Comparison of ENCODE assay signal across 13 cellular contexts in the genomic region with DNA sequence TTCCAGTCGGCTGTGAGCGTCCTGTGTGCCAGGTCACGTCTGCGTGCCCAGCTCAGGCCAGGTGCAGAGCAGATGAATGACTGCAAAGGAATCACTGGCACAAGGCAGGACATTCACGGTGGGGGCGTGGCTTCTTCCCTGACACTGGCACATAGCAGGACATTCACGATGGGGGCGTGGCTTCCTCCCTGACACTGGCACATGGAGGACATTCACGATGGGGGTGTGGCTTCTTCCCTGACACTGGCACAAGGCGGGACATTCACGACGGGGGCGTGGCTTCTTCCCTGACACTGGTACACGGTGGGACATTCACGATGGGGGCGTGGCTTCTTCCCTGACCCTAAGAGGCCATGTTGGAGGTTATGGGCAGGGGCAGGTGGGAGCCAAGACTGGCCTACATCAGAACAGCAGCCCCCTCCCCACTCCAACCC.
A peak's percentile ranks its signal among the peaks of the same experiment; 100 is the strongest.
DNase-seq lines count a peak whose midpoint lies in the region; ATAC-seq and TF ChIP-seq lines count a peak whose summit lies in the region.
"Had no signal": no experiment of that assay in that cellular context is flagged by ENCODE, and none has a peak within 500 bp of the region (broad histone marks: within the 10 kb centered on the region; RNA-seq: fewer than 3 reads in every experiment).

No MANE protein-coding gene starts in this region.

- peaks cover 2% of the 10 kb centered on the region for H3K27me3 ChIP-seq in transverse colon

- TF ChIP-seq POLR2A in transverse colon (IDR thresholded peaks at IDR 0.05): no peak

- TF ChIP-seq EP300 in transverse colon (IDR thresholded peaks at IDR 0.05; ENCODE audit: low read depth): no peak

- ATAC-seq in GM19351 (IDR thresholded peaks at IDR 0.05; ENCODE audit: unreplicated experiment) (no peak), HG03571 (IDR thresholded peaks at IDR 0.05; ENCODE audit: unreplicated experiment) (no peak)
- ATAC-seq: heart right ventricle had no signal

- 30% methylated on average over 16 of the region's 16 CpGs; no CpG with 5 or more reads in 1 of the 2 donors for WGBS in transverse colon (ENCODE audit: low coverage in 1 of 2), 2 donors

- TF ChIP-seq CTCF in epithelial cell of esophagus (IDR thresholded peaks at IDR 0.05; ENCODE audit: insufficient read depth, low read depth, low read length, missing control alignments) (no peak), transverse colon (IDR thresholded peaks at IDR 0.05) (no peak)

- H3K4me3 ChIP-seq in epithelial cell of esophagus (ENCODE audit: low read length) (no peak overlapping the region), transverse colon (no peak overlapping the region)
- H3K4me3 ChIP-seq: heart right ventricle, skin epidermis had no signal

- no peaks in the 10 kb centered on the region for H3K36me3 ChIP-seq in transverse colon
- H3K36me3 ChIP-seq: heart right ventricle had no signal

- in situ Hi-C loops in transverse colon (cut with MboI; ENCODE audit: low pct_ligation_motif_present in 1 of 4, low pct_unique_long_range_greater_than_20kb in 1 of 4, low sequenced_read_pairs in 3 of 4): no loop called here

- no peaks in the 10 kb centered on the region for H3K9me3 ChIP-seq in transverse colon

- no peaks in the 10 kb centered on the region for H3K4me1 ChIP-seq in transverse colon

- intact Hi-C loops in transverse colon (cut with DNase I; ENCODE audit: low total_unique reads): no loop called here

- no peak overlapping the region for H3K27ac ChIP-seq in transverse colon
- H3K27ac ChIP-seq: heart right ventricle, skin epidermis had no signal

- peak; percentile 73 for DNase-seq in NCI-H82 (lab: John Stamatoyannopoulos, UW)
- no peak for DNase-seq in NCI-H82 treated with DMSO at 0.1 percent for 48 hours (lab: John Stamatoyannopoulos, UW; ENCODE audit: unreplicated experiment)
- peak; percentile 52 for DNase-seq in RKO (ENCODE audit: low spot score)
- DNase-seq in epithelial cell of esophagus (ENCODE audit: low read depth): peak; percentile 38
- peak; percentile 74 for DNase-seq in transverse colon
- DNase-seq in NCI-H1436 treated with DMSO at 0.1 percent for 48 hours (lab: John Stamatoyannopoulos, UW): no peak
- DNase-seq: activated CD4-positive, alpha-beta T cell treated with anti-CD3 and anti-CD28 coated beads for 4 hours; activated gamma-delta T cell treated with Interleukin-2 at 50 U/mL for 16 hours; heart right ventricle; NK-92 treated with Interleukin-12 subunit alpha and Interleukin-12 subunit beta, amount 100 ng/mL, for 24 hours had no signal

Comparison
In these comparisons a context has a peak if more than half of its experiments do, and no peak if none do; other contexts are left out.
1. DNase-seq: peak in NCI-H82 (single experiment), RKO (single experiment), epithelial cell of esophagus (single experiment) and transverse colon (single experiment); none in NCI-H82 treated with DMSO at 0.1 percent for 48 hours (single experiment) and NCI-H1436 treated with DMSO at 0.1 percent for 48 hours (single experiment).